In genomic region chr10:119104653-119105024, GRCh38 we compare ENCODE assay signal across 1 cellular context.
TF ChIP-seq lines count a peak whose summit lies in the region.

No MANE protein-coding gene starts in this region.

TF ChIP-seq in HepG2, 621 proteins besides CTCF, POLR2A, EP300 and RAD21 (continued from another document):
- TF ChIP-seq USF2 (IDR thresholded peaks at IDR 0.05; ENCODE audit: low read depth, low read length) (no peak), USF2 (CRISPR knock-in tag; IDR thresholded peaks at IDR 0.05; ENCODE audit: borderline replicate concordance) (peak; percentile 22; the same call in 1 of the 2 replicates), CHD2 (IDR thresholded peaks at IDR 0.05; ENCODE audit: low read depth, low read length) (no peak), PTBP1 (IDR thresholded peaks at IDR 0.05; ENCODE audit: low read depth, low read length, poor library complexity, severe bottlenecking) (no peak), CEBPG (CRISPR knock-in tag; IDR thresholded peaks at IDR 0.05) (no peak), ZNF839 (CRISPR knock-in tag; IDR thresholded peaks at IDR 0.05; ENCODE audit: borderline replicate concordance) (no peak), PAF1 (CRISPR knock-in tag; IDR thresholded peaks at IDR 0.05) (no peak), ZNF547 (CRISPR knock-in tag; IDR thresholded peaks at IDR 0.05) (0 out of 2 replicates have a peak, but pooled peaks have one; percentile 50), ZNF407 (CRISPR knock-in tag; IDR thresholded peaks at IDR 0.05; ENCODE audit: not compliant biosample characterization) (no peak), ZNF605 (CRISPR knock-in tag; IDR thresholded peaks at IDR 0.05) (0 out of 2 replicates have a peak, but pooled peaks have one; percentile 9), ZNF775 (CRISPR knock-in tag; IDR thresholded peaks at IDR 0.05; ENCODE audit: borderline replicate concordance) (no peak), ZSCAN22 (CRISPR knock-in tag; IDR thresholded peaks at IDR 0.05) (no peak), ZNF34 (CRISPR knock-in tag; IDR thresholded peaks at IDR 0.05; ENCODE audit: borderline replicate concordance) (no peak), ZFP62 (CRISPR knock-in tag; IDR thresholded peaks at IDR 0.05) (no peak), RAD51 (IDR thresholded peaks at IDR 0.05; ENCODE audit: borderline replicate concordance) (no peak), ARNT2 (CRISPR knock-in tag; IDR thresholded peaks at IDR 0.05; ENCODE audit: low read depth) (no peak), ZNF562 (CRISPR knock-in tag; IDR thresholded peaks at IDR 0.05; ENCODE audit: borderline replicate concordance) (no peak), ZNF281 (CRISPR knock-in tag; IDR thresholded peaks at IDR 0.05; ENCODE audit: borderline replicate concordance) (peak; percentile 49; the same call in 1 of the 2 replicates), ZNF660 (CRISPR knock-in tag; IDR thresholded peaks at IDR 0.05; ENCODE audit: borderline replicate concordance, low read depth) (no peak), MED1 (CRISPR knock-in tag; IDR thresholded peaks at IDR 0.05) (no peak; the same call in 1 of the 2 replicates), NR2F1 (CRISPR knock-in tag; IDR thresholded peaks at IDR 0.05) (no peak), ATF2 (CRISPR knock-in tag; IDR thresholded peaks at IDR 0.05) (no peak)
